8 cellular contexts compared by ENCODE assay signal in genomic region chr2:164697688-164698290, GRCh38.
DNase-seq lines count a peak whose midpoint lies in the region; ATAC-seq and TF ChIP-seq lines count a peak whose summit lies in the region.

No MANE protein-coding gene starts in this region.

- intact Hi-C loops in Right ventricle myocardium inferior (cut with DNase I) (no loop called here), esophagus muscularis mucosa (cut with DNase I) (no loop called here), tibial artery (cut with DNase I; ENCODE audit: low total_unique reads) (no loop called here), gastrocnemius medialis (cut with DNase I; ENCODE audit: low total_unique reads) (no loop called here)

- H3K27ac ChIP-seq in cardiac muscle cell = no peak overlapping the region
- H3K27ac ChIP-seq in esophagus muscularis mucosa (replicated peaks in 1 of 4) = no peak overlapping the region
- no peak overlapping the region for H3K27ac ChIP-seq in tibial artery
- no peak overlapping the region for H3K27ac ChIP-seq in gastrocnemius medialis

- no peaks in the 10 kb centered on the region for H3K27me3 ChIP-seq in cardiac muscle cell
- H3K27me3 ChIP-seq in esophagus muscularis mucosa = no peaks in the 10 kb centered on the region
- no peaks in the 10 kb centered on the region for H3K27me3 ChIP-seq in tibial artery
- no peaks in the 10 kb centered on the region for H3K27me3 ChIP-seq in gastrocnemius medialis

- no peak for TF ChIP-seq POLR2A in esophagus muscularis mucosa (IDR thresholded peaks at IDR 0.05; ENCODE audit: low read depth)
- no peak for TF ChIP-seq POLR2A in gastrocnemius medialis (IDR thresholded peaks at IDR 0.05)

- H3K4me1 ChIP-seq in cardiac muscle cell (ENCODE audit: low read depth) (peaks cover 5% of the 10 kb centered on the region), esophagus muscularis mucosa (peaks cover 0 to 52% (median 43%) of the 10 kb centered on the region in 4 donors), tibial artery (peaks cover 0 to 12% (median 0%) of the 10 kb centered on the region in 4 donors), gastrocnemius medialis (no peaks in the 10 kb centered on the region)

- ATAC-seq in Right ventricle myocardium inferior (no peak), gastrocnemius medialis (no peak)

- TF ChIP-seq CTCF in cardiac muscle cell (IDR thresholded peaks at IDR 0.05; ENCODE audit: low read depth, low read length) = peak; percentile 65
- peak; percentile 22 to 50 (median 33) for TF ChIP-seq CTCF in esophagus muscularis mucosa (IDR thresholded peaks at IDR 0.05)
- TF ChIP-seq CTCF in tibial artery (IDR thresholded peaks at IDR 0.05) = peak; percentile 38 to 42
- peak in 2 of 5 experiments; percentile 35 to 38 for TF ChIP-seq CTCF in gastrocnemius medialis (IDR thresholded peaks at IDR 0.05 in 4 of 5, conservative IDR thresholded peaks at IDR 0.05 in 1 of 5)

- H3K36me3 ChIP-seq in cardiac muscle cell (no peaks in the 10 kb centered on the region), esophagus muscularis mucosa (peaks cover 0 to 40% (median 8%) of the 10 kb centered on the region in 4 donors), tibial artery (peaks cover 27 to 37% (median 30%) of the 10 kb centered on the region in 3 donors), gastrocnemius medialis (no peaks in the 10 kb centered on the region)

- no peak for TF ChIP-seq EP300 in esophagus muscularis mucosa (IDR thresholded peaks at IDR 0.05)

- H3K4me3 ChIP-seq in cardiac muscle cell (no peak overlapping the region), esophagus muscularis mucosa (no peak overlapping the region), tibial artery (no peak overlapping the region), gastrocnemius medialis (no peak overlapping the region)

- 76% methylated on average over 2 of the region's 2 CpGs for WGBS in esophagus muscularis mucosa

- no peaks in the 10 kb centered on the region for H3K9me3 ChIP-seq in cardiac muscle cell (ENCODE audit: low read depth)
- H3K9me3 ChIP-seq in esophagus muscularis mucosa = no peaks in the 10 kb centered on the region
- H3K9me3 ChIP-seq in tibial artery = no peaks in the 10 kb centered on the region
- no peaks in the 10 kb centered on the region for H3K9me3 ChIP-seq in gastrocnemius medialis

- in situ Hi-C loops in gastrocnemius medialis (cut with MboI; ENCODE audit: low sequenced_read_pairs in 4 of 4) = no loop called here

- peak; percentile 18 to 45 for DNase-seq in cardiac muscle cell (ENCODE audit: low read depth in 1 of 2, low spot score in 1 of 2)
- DNase-seq in Right ventricle myocardium inferior (ENCODE audit: missing footprints) = no peak
- peak; percentile 43 for DNase-seq in NCI-H748 treated with DMSO at 0.1 percent for 48 hours (lab: John Stamatoyannopoulos, UW)
- no peak for DNase-seq in esophagus muscularis mucosa (ENCODE audit: extremely low spot score)
- no peak for DNase-seq in tibial artery
- DNase-seq in gastrocnemius medialis = no peak
- no peak for DNase-seq in stimulated activated CD4-positive, alpha-beta T cell treated with anti-CD3 and anti-CD28 coated beads, Interleukin-2, amount 100 ng/mL, for 48 hours
- DNase-seq in NK-92 (lab: John Stamatoyannopoulos, UW; ENCODE audit: unreplicated experiment) = no peak

Comparison
In these comparisons a context has a peak if more than half of its experiments do, and no peak if none do; other contexts are left out.
1. DNase-seq: peak in cardiac muscle cell (2 of 2) and NCI-H748 treated with DMSO at 0.1 percent for 48 hours (single experiment); none in Right ventricle myocardium inferior (single experiment), esophagus muscularis mucosa (single experiment), tibial artery (0 of 2), gastrocnemius medialis (0 of 2), stimulated activated CD4-positive, alpha-beta T cell treated with anti-CD3 and anti-CD28 coated beads, Interleukin-2, amount 100 ng/mL, for 48 hours (0 of 2) and NK-92 (single experiment).